In the genomic region with DNA sequence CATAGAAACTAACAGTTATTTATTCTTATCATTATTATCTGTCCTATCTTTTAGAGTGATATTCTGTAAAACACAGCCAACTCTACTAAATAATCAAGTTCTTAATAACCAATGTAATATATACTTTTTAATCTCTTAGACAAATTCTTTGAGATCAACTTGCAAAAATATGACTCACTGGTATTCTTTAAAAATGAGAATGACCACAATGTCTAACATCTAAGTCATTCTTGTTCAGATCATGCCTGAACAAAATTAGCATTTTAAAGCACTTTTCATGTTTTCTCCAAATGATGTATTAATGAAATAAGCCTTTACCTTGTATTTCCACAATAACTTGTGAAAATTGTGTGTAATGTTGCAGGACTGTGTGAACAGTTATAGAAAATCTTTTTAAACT, we compare ENCODE assay signal across 29 cellular contexts.
DNase-seq lines count a peak whose midpoint lies in the region; ATAC-seq, FAIRE-seq and TF ChIP-seq lines count a peak whose summit lies in the region.
"Had no signal": no experiment of that assay in that cellular context is flagged by ENCODE, and none has a peak within 500 bp of the region (broad histone marks: within the 10 kb centered on the region; RNA-seq: fewer than 3 reads in every experiment).

No MANE protein-coding gene starts in this region.

- intact Hi-C loops in tibial artery (cut with DNase I; ENCODE audit: low total_unique reads): no loop called here

- H3K27ac ChIP-seq in tibial artery: no peak overlapping the region
- H3K27ac ChIP-seq: KMS-11, SJSA1, tibial nerve, VCaP had no signal

- no peaks in the 10 kb centered on the region for H3K36me3 ChIP-seq in bronchial epithelial cell (ENCODE audit: control insufficient read depth, insufficient read depth, low read length)
- no peaks in the 10 kb centered on the region for H3K36me3 ChIP-seq in tibial artery
- H3K36me3 ChIP-seq: SJSA1, tibial nerve had no signal

- H3K9me3 ChIP-seq in tibial artery: no peaks in the 10 kb centered on the region
- H3K9me3 ChIP-seq: SJSA1 had no signal

- H3K4me3 Mint-ChIP-seq in activated naive CD8-positive, alpha-beta T cell treated with anti-CD3 and anti-CD28 coated beads, Interleukin-2, amount 50 U/mL, for 24 hours: no peak overlapping the region
- H3K4me3 Mint-ChIP-seq: naive B cell; stimulated activated naive CD8-positive, alpha-beta T cell treated with anti-CD3 and anti-CD28 coated beads, Interleukin-15, amount 100 ng/mL, for 72 hours; T-helper 17 cell had no signal

- TF ChIP-seq CTCF in bronchial epithelial cell (IDR thresholded peaks at IDR 0.05; ENCODE audit: insufficient read depth, low read length, severe bottlenecking) (no peak), tibial artery (IDR thresholded peaks at IDR 0.05) (no peak)

- H3K9me3 Mint-ChIP-seq in activated naive CD8-positive, alpha-beta T cell treated with anti-CD3 and anti-CD28 coated beads, Interleukin-2, amount 50 U/mL, for 24 hours: no peaks in the 10 kb centered on the region
- H3K9me3 Mint-ChIP-seq: stimulated activated naive CD8-positive, alpha-beta T cell treated with anti-CD3 and anti-CD28 coated beads, Interleukin-15, amount 100 ng/mL, for 72 hours had no signal

- H3K27me3 ChIP-seq in bronchial epithelial cell (ENCODE audit: control insufficient read depth, insufficient read depth, low read length) (no peaks in the 10 kb centered on the region), tibial artery (no peaks in the 10 kb centered on the region)
- H3K27me3 ChIP-seq: SJSA1, tibial nerve had no signal

- H3K27ac Mint-ChIP-seq in activated naive CD8-positive, alpha-beta T cell treated with anti-CD3 and anti-CD28 coated beads, Interleukin-2, amount 50 U/mL, for 24 hours: no peak overlapping the region
- H3K27ac Mint-ChIP-seq: naive B cell; stimulated activated naive CD8-positive, alpha-beta T cell treated with anti-CD3 and anti-CD28 coated beads, Interleukin-15, amount 100 ng/mL, for 72 hours; T-helper 17 cell had no signal

- no peaks in the 10 kb centered on the region for H3K4me1 Mint-ChIP-seq in activated naive CD8-positive, alpha-beta T cell treated with anti-CD3 and anti-CD28 coated beads, Interleukin-2, amount 50 U/mL, for 24 hours
- H3K4me1 Mint-ChIP-seq: naive B cell; stimulated activated naive CD8-positive, alpha-beta T cell treated with anti-CD3 and anti-CD28 coated beads, Interleukin-15, amount 100 ng/mL, for 72 hours had no signal

- FAIRE-seq in bronchial epithelial cell (lab: Jason Lieb, UNC): no peak
- FAIRE-seq: A204.1, GM12892 had no signal

- H3K27me3 Mint-ChIP-seq in activated naive CD8-positive, alpha-beta T cell treated with anti-CD3 and anti-CD28 coated beads, Interleukin-2, amount 50 U/mL, for 24 hours: no peaks in the 10 kb centered on the region
- H3K27me3 Mint-ChIP-seq: naive B cell had no signal

- ATAC-seq in HG03521 (IDR thresholded peaks at IDR 0.05; ENCODE audit: unreplicated experiment): no peak
- ATAC-seq in activated naive CD8-positive, alpha-beta T cell treated with anti-CD3 and anti-CD28 coated beads, Interleukin-2, amount 50 U/mL, for 24 hours: no peak
- ATAC-seq: left cardiac atrium; stimulated activated naive CD8-positive, alpha-beta T cell treated with anti-CD3 and anti-CD28 coated beads, Interleukin-15, amount 100 ng/mL, for 72 hours; T-helper 17 cell had no signal

- H3K4me3 ChIP-seq in bronchial epithelial cell (ENCODE audit: low read depth, low read length) (no peak overlapping the region), tibial artery (no peak overlapping the region)
- H3K4me3 ChIP-seq: SJSA1, tibial nerve had no signal

- no peaks in the 10 kb centered on the region for H3K36me3 Mint-ChIP-seq in activated naive CD8-positive, alpha-beta T cell treated with anti-CD3 and anti-CD28 coated beads, Interleukin-2, amount 50 U/mL, for 24 hours (ENCODE audit: low read depth)
- H3K36me3 Mint-ChIP-seq: naive B cell had no signal

- DNase-seq in A172 (ENCODE audit: low spot score): peak; percentile 9
- DNase-seq in M059J (ENCODE audit: low read depth): peak; percentile 61
- peak; percentile 87 for DNase-seq in bronchial epithelial cell (ENCODE audit: low read depth)
- peak; percentile 73 for DNase-seq in iris pigment epithelial cell (ENCODE audit: low read depth)
- no peak for DNase-seq in NCI-H128 (lab: John Stamatoyannopoulos, UW; ENCODE audit: unreplicated experiment)
- no peak for DNase-seq in tibial artery
- no peak for DNase-seq in activated naive CD8-positive, alpha-beta T cell treated with anti-CD3 and anti-CD28 coated beads, Interleukin-2, amount 50 U/mL, for 24 hours
- DNase-seq: activated CD8-positive, alpha-beta memory T cell treated with anti-CD3 and anti-CD28 coated beads, Interleukin-2, amount 50 U/mL, for 4 hours; activated effector memory CD4-positive, alpha-beta T cell treated with anti-CD3 and anti-CD28 coated beads, Interleukin-2, amount 50 U/mL, for 16 hours; amniotic stem cell; caudate nucleus; COR-L47; DMS79 treated with DMSO at 0.1 percent for 48 hours; left cardiac atrium; mesendoderm; naive B cell; NCI-H187; NCI-H2227 treated with DMSO at 0.1 percent for 48 hours; NCI-H82; OCI-M1; stimulated activated naive CD8-positive, alpha-beta T cell treated with anti-CD3 and anti-CD28 coated beads, Interleukin-15, amount 100 ng/mL, for 72 hours; T-helper 17 cell had no signal

- no peaks in the 10 kb centered on the region for H3K4me1 ChIP-seq in tibial artery
- H3K4me1 ChIP-seq: tibial nerve had no signal

Comparison
In these comparisons a context has a peak if more than half of its experiments do, and no peak if none do; other contexts are left out.
1. DNase-seq: peak in A172 (single experiment), M059J (single experiment), bronchial epithelial cell (single experiment) and iris pigment epithelial cell (single experiment); none in NCI-H128 (single experiment), tibial artery (0 of 2) and activated naive CD8-positive, alpha-beta T cell treated with anti-CD3 and anti-CD28 coated beads, Interleukin-2, amount 50 U/mL, for 24 hours (single experiment).